9 cellular contexts compared by ENCODE assay signal in the genomic region with DNA sequence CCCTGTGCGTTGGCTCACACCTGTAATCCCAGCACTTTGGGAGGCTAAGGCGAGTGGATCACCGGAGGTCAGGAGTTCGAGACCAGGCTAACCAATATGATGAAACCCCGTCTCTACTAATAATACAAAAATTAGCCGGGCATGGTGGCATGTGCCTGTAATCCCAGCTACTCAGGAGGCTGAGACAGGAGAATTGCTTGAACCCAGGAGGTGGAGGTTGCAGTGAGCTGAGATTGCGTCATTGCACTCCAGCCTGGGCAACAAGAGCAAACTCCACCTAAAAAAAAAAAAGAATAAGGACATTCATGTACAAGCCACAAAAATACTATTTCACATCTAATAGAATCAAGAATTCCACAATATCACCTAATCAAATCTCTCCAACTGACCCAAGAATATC. TPM values are rescaled to one million over a fixed set of nuclear protein-coding genes. Genes with fewer than 3 reads are reported as not detected.
"Had no signal": no experiment of that assay in that cellular context is flagged by ENCODE, and none has a peak within 500 bp of the region (broad histone marks: within the 10 kb centered on the region; RNA-seq: fewer than 3 reads in every experiment).

No MANE protein-coding gene starts in this region.

RNA-seq across cellular contexts. Expression of gene HIPK4, which starts 38.2 kb away (rescaled TPM):
- total RNA-seq: activated CD4-positive, alpha-beta T cell treated with anti-CD3 and anti-CD28 coated beads, Interleukin-2, amount 10 ng/mL, durations not matched to agents 7 days and 5 days; activated CD8-positive, alpha-beta memory T cell treated with anti-CD3 and anti-CD28 coated beads, Interleukin-2, amount 10 ng/mL, durations not matched to agents 7 days and 5 days; activated naive CD4-positive, alpha-beta T cell treated with anti-CD3 and anti-CD28 coated beads, Interleukin-2, amount 50 U/mL, for 72 hours; activated naive CD8-positive, alpha-beta T cell treated with anti-CD3 and anti-CD28 coated beads for 36 hours; astrocyte; body of pancreas; T-helper 1 cell treated with Interleukin-12 subunit alpha and Interleukin-12 subunit beta and Interleukin-4 antibody, amounts not matched to agents 30 ng/mL and 1 ng/mL, for 36 hours; T-helper 17 cell; T-helper 2 cell treated with Interferon-gamma antibody and Interleukin-4, amounts not matched to agents 100 ng/mL and 5 ng/mL, for 36 hours had no signal
